In the genomic region with DNA sequence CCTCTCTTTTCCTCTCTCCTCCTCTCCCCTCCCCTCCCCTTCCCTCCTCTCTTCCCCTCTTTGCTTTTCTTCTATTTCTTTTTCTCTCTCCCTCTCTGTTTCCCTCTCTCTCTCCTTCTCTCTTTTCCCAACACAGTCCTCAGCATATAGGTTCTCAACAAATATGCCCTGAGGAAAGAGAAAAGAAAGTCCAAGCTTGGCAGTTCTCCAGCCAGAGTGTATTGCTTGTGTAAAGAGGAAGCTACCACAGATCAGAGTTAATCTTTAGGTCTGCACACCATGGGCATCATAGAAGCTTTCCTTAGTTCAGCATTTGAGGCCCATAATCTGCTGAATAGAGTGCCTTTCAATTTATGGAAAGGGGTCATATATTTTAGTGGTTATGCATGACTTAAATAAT, we compare ENCODE assay signal across 21 cellular contexts.
"Had no signal": no experiment of that assay in that cellular context is flagged by ENCODE, and none has a peak within 500 bp of the region (broad histone marks: within the 10 kb centered on the region; RNA-seq: fewer than 3 reads in every experiment).

No MANE protein-coding gene starts in this region.

- ATAC-seq: activated CD4-positive, CD25-positive, alpha-beta regulatory T cell treated with anti-CD3 and anti-CD28 coated beads, Interleukin-2, amount 50 U/mL, for 24 hours; activated naive CD8-positive, alpha-beta T cell treated with anti-CD3 and anti-CD28 coated beads, Interleukin-2, amount 50 U/mL, for 24 hours; body of pancreas; foreskin keratinocyte; stimulated activated naive B cell treated with anti-CD40 and anti-IgM and Interleukin-4, amounts not matched to agents 10 μg/mL and 1 μg/mL and 100 μg/mL, for 72 hours had no signal

- H3K4me1 ChIP-seq: body of pancreas, left ventricle myocardium inferior, transverse colon, uterus had no signal

- H3K36me3 ChIP-seq: cardiac muscle cell, left ventricle myocardium inferior, neutrophil, transverse colon, uterus had no signal

- H3K4me3 ChIP-seq: body of pancreas, cardiac muscle cell, left ventricle myocardium inferior, transverse colon, uterus had no signal

- DNase-seq: activated CD4-positive, alpha-beta memory T cell treated with anti-CD3 and anti-CD28 coated beads, Interleukin-2, amount 10 ng/mL, durations not matched to agents 7 days and 5 days; activated CD4-positive, alpha-beta T cell treated with anti-CD3 and anti-CD28 coated beads, Interleukin-2, amount 10 ng/mL, durations not matched to agents 24 days and 14 days; activated gamma-delta T cell; activated naive CD4-positive, alpha-beta T cell treated with anti-CD3 and anti-CD28 coated beads, Interleukin-2, amount 50 U/mL, for 16 hours; activated naive CD8-positive, alpha-beta T cell treated with anti-CD3 and anti-CD28 coated beads, Interleukin-2, amount 50 U/mL, for 24 hours; effector CD4-positive, alpha-beta T cell; foreskin keratinocyte; hippocampal formation; kidney glomerular epithelial cell; left ventricle myocardium inferior; midbrain; stimulated activated CD4-positive, alpha-beta T cell treated with anti-CD3 and anti-CD28 coated beads, Interleukin-2, amount 100 ng/mL, for 48 hours; stimulated activated CD8-positive, alpha-beta memory T cell treated with anti-CD3 and anti-CD28 coated beads, Interleukin-4, amount 100 ng/mL, for 48 hours; stimulated activated naive B cell treated with anti-CD40 and anti-IgM and Interleukin-4, amounts not matched to agents 10 μg/mL and 1 μg/mL and 100 μg/mL, for 72 hours; transverse colon; uterus had no signal

- H3K27me3 ChIP-seq: body of pancreas, cardiac muscle cell, foreskin keratinocyte, transverse colon, uterus had no signal

- H3K9me3 ChIP-seq: body of pancreas, left ventricle myocardium inferior, neutrophil, transverse colon, uterus had no signal

- H3K27ac ChIP-seq: body of pancreas, cardiac muscle cell, foreskin keratinocyte, left ventricle myocardium inferior, neutrophil, transverse colon, uterus, VCaP had no signal
